Comparison of ENCODE assay signal across 9 cellular contexts in genomic region chr3:127938800-127939199, GRCh38. TPM values are rescaled to one million over a fixed set of nuclear protein-coding genes. Genes with fewer than 3 reads are reported as not detected.
"Had no signal": no experiment of that assay in that cellular context is flagged by ENCODE, and none has a peak within 500 bp of the region (broad histone marks: within the 10 kb centered on the region; RNA-seq: fewer than 3 reads in every experiment).

No MANE protein-coding gene starts in this region.

- H3K27ac ChIP-seq: GM23248 had no signal

- FAIRE-seq: HTR-8/SVneo had no signal

- H3K4me1 Mint-ChIP-seq: IgD-negative memory B cell had no signal

- H3K4me3 Mint-ChIP-seq: IgD-negative memory B cell had no signal

- H3K36me3 Mint-ChIP-seq: IgD-negative memory B cell had no signal

- DNase-seq: GM23248, GOT3, H7, HCEC 1CT, KG1 had no signal

- H2AFZ ChIP-seq: GM23248 had no signal

- H3K4me3 ChIP-seq: GM23248 had no signal

- H3K9ac ChIP-seq: GM23248 had no signal

RNA-seq across cellular contexts. Expression of gene KBTBD12, which starts 23.8 kb away (rescaled TPM):
- total RNA-seq: GM23248, H4, H7, HT-29 had no signal
- polyA plus RNA-seq: GM23248, IgD-negative memory B cell had no signal
